ENCODE assay signal across 1 cellular context in genomic region chr11:105611414-105611813, GRCh38.
TF ChIP-seq lines count a peak whose summit lies in the region.

No MANE protein-coding gene starts in this region.

TF ChIP-seq in endothelial cell of umbilical vein, 7 proteins besides CTCF, POLR2A, EP300 and RAD21:
- TF ChIP-seq EZH2 (IDR thresholded peaks at IDR 0.05; ENCODE audit: borderline replicate concordance, low read depth, low read length, severe bottlenecking) (peak; percentile 0), MAX (IDR thresholded peaks at IDR 0.05; ENCODE audit: insufficient read depth, insufficient read length) (no peak)
